1 cellular context compared by ENCODE assay signal in the genomic region with DNA sequence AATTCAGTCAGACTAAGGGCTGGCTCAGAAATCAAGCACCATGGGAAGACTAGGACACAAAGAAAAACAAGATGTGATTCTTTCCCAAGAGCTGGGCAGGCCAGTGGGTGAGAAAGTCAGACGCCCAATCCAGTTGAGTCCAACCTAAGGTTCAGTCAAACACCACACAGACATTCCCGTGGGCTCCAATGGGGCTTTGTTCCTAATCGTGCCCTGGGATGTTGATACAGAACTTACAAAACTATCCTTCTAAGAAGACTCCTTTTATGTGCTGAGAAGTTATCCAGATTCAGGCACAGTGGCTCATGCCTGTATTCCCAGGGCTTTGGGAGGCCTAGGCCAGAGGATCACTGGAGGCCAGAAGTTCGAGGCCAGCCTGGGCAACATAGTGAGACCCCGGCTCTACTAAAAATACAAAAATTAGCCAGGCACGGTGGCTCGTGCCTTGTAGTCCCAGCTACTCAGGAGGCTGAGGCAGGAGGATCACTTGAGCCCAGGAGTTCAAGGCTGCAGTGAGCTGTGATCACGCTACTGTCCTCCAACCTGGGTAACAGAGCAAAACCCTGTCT.
TF ChIP-seq lines count a peak whose summit lies in the region.

No MANE protein-coding gene starts in this region.

TF ChIP-seq in SK-N-SH treated with all-trans-retinoic acid at 6 μM for 48 hours, 23 proteins besides CTCF, POLR2A, EP300 and RAD21 (continued from another document):
- no peak for TF ChIP-seq TOX (CRISPR knock-in tag; IDR thresholded peaks at IDR 0.05; ENCODE audit: borderline replicate concordance)
- no peak for TF ChIP-seq PPARA (CRISPR knock-in tag; IDR thresholded peaks at IDR 0.05; ENCODE audit: borderline replicate concordance)
- TF ChIP-seq, protein P1, sequence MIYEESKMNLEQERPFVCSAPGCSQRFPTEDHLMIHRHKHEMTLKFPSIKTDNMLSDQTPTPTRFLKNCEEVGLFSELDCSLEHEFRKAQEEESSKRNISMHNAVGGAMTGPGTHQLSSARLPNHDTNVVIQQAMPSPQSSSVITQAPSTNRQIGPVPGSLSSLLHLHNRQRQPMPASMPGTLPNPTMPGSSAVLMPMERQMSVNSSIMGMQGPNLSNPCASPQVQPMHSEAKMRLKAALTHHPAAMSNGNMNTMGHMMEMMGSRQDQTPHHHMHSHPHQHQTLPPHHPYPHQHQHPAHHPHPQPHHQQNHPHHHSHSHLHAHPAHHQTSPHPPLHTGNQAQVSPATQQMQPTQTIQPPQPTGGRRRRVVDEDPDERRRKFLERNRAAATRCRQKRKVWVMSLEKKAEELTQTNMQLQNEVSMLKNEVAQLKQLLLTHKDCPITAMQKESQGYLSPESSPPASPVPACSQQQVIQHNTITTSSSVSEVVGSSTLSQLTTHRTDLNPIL (CRISPR knock-in tag; IDR thresholded peaks at IDR 0.05; ENCODE audit: low read depth): no peak
- TF ChIP-seq ZFP3 (CRISPR knock-in tag; IDR thresholded peaks at IDR 0.05): no peak
